ENCODE assay signal across 18 cellular contexts in the genomic region with DNA sequence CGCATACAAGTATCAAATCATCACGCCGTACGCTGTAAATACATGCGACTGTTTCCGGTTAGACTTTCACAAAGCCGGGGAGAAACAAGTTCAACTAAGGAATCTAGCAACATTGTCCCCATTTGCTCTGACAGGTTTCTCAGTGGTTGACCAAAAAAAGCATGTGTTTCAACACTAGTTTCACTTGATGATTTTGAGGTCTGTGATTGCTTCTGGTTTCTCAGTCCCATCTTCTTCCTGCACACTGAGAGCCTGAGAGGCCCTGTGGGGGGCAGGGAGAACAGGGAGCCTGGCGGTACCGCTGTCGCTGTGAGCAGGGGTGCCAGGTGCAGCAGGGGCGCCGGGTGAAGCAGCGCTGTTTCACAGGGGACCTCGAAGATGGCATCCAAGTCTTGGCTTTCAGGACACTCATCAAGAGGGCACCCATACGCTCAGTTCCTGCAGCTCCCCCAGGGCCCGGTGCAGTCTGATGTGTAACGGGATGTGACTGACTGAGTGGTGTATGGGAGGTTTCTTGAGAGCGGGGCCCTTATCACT.
DNase-seq lines count a peak whose midpoint lies in the region; ATAC-seq and TF ChIP-seq lines count a peak whose summit lies in the region.
"Had no signal": no experiment of that assay in that cellular context is flagged by ENCODE, and none has a peak within 500 bp of the region (broad histone marks: within the 10 kb centered on the region; RNA-seq: fewer than 3 reads in every experiment).

No MANE protein-coding gene starts in this region.

- intact Hi-C loops in breast epithelium (cut with DNase I; ENCODE audit: low total_unique reads) (no loop called here), MCF 10A (cut with micrococcal nuclease) (no loop called here)

- no peaks in the 10 kb centered on the region for H3K9me3 ChIP-seq in breast epithelium
- H3K9me3 ChIP-seq: HAP-1, spleen, thyroid gland had no signal

- H3K27ac ChIP-seq in breast epithelium (no peak overlapping the region), brain microvascular endothelial cell (no peak overlapping the region)
- H3K27ac ChIP-seq: thyroid gland, WERI-Rb-1 had no signal

- peak overlapping the region in 2 of 3 donors; percentile 25 to 47 for H3K4me3 ChIP-seq in breast epithelium
- no peak overlapping the region for H3K4me3 ChIP-seq in brain microvascular endothelial cell (ENCODE audit: low read depth, low read length)
- H3K4me3 ChIP-seq: HAP-1, spleen, thyroid gland had no signal

- DNase-seq in breast epithelium (ENCODE audit: low spot score in 2 of 2) (no peak), MCF 10A (ENCODE audit: unreplicated experiment) (no peak), NOMO-1 treated with DMSO at 0.1 percent for 48 hours (lab: John Stamatoyannopoulos, UW; ENCODE audit: unreplicated experiment) (peak; percentile 88), brain microvascular endothelial cell (no peak), NCI-H1694 treated with DMSO at 0.1 percent for 48 hours (lab: John Stamatoyannopoulos, UW) (no peak)
- peak; percentile 11 for DNase-seq in activated naive CD8-positive, alpha-beta T cell treated with anti-CD3 and anti-CD28 coated beads for 36 hours
- DNase-seq in stimulated activated naive CD8-positive, alpha-beta T cell treated with anti-CD3 and anti-CD28 coated beads, Interleukin-15, Interleukin-2, amounts not matched to agents 100 U/mL and 50 U/mL, for 24 hours = no peak
- DNase-seq: caudate nucleus, DMS 273 treated with DMSO at 0.1 percent for 48 hours, foreskin fibroblast, nucleus accumbens, spleen, thyroid gland, WERI-Rb-1 had no signal

- no peak for TF ChIP-seq POLR2A in breast epithelium (IDR thresholded peaks at IDR 0.05)

- no TSS peak for BruUV-seq in MCF 10A (replicated peaks; lab: Mats Ljungman, UMichigan)

- H3K4me3 Mint-ChIP-seq in MCF 10A (ENCODE audit: unreplicated experiment) = no peak overlapping the region
- no peak overlapping the region for H3K4me3 Mint-ChIP-seq in activated naive CD8-positive, alpha-beta T cell treated with anti-CD3 and anti-CD28 coated beads for 36 hours
- H3K4me3 Mint-ChIP-seq: memory B cell had no signal

- ATAC-seq in stimulated activated naive CD8-positive, alpha-beta T cell treated with anti-CD3 and anti-CD28 coated beads, Interleukin-15, Interleukin-2, amounts not matched to agents 100 U/mL and 50 U/mL, for 24 hours = peak; percentile 45
- ATAC-seq in HG02938 (IDR thresholded peaks at IDR 0.05; ENCODE audit: unreplicated experiment) = no peak
- ATAC-seq: SK-N-SH treated with all-trans-retinoic acid at 6 μM for 48 hours had no signal

- peaks cover 11% of the 10 kb centered on the region for H3K4me1 Mint-ChIP-seq in MCF 10A (ENCODE audit: insufficient read depth, unreplicated experiment)
- H3K4me1 Mint-ChIP-seq in activated naive CD8-positive, alpha-beta T cell treated with anti-CD3 and anti-CD28 coated beads for 36 hours = peaks cover 15% of the 10 kb centered on the region

- H3K9me3 Mint-ChIP-seq in MCF 10A (ENCODE audit: unreplicated experiment) = no peaks in the 10 kb centered on the region
- H3K9me3 Mint-ChIP-seq in activated naive CD8-positive, alpha-beta T cell treated with anti-CD3 and anti-CD28 coated beads for 36 hours = no peaks in the 10 kb centered on the region
- H3K9me3 Mint-ChIP-seq: memory B cell had no signal

- CTCF ChIA-PET in MCF 10A (lab: Yijun Ruan, JAX) = no interaction called here

- H3K27me3 ChIP-seq in breast epithelium (no peaks in the 10 kb centered on the region), brain microvascular endothelial cell (replicated peaks) (no peaks in the 10 kb centered on the region)
- H3K27me3 ChIP-seq: spleen, thyroid gland had no signal

- no peaks in the 10 kb centered on the region for H3K27me3 Mint-ChIP-seq in MCF 10A (ENCODE audit: insufficient read depth, unreplicated experiment)
- H3K27me3 Mint-ChIP-seq in activated naive CD8-positive, alpha-beta T cell treated with anti-CD3 and anti-CD28 coated beads for 36 hours = no peaks in the 10 kb centered on the region

- H3K36me3 Mint-ChIP-seq in MCF 10A (ENCODE audit: insufficient read depth, unreplicated experiment) = peaks cover 13% of the 10 kb centered on the region
- H3K36me3 Mint-ChIP-seq in activated naive CD8-positive, alpha-beta T cell treated with anti-CD3 and anti-CD28 coated beads for 36 hours = no peaks in the 10 kb centered on the region

- POLR2A ChIA-PET in MCF 10A (lab: Yijun Ruan, JAX) = no interaction called here

- H3K27ac Mint-ChIP-seq in MCF 10A (ENCODE audit: low read depth, unreplicated experiment) = no peak overlapping the region
- H3K27ac Mint-ChIP-seq in activated naive CD8-positive, alpha-beta T cell treated with anti-CD3 and anti-CD28 coated beads for 36 hours = no peak overlapping the region
- H3K27ac Mint-ChIP-seq: memory B cell had no signal

- in situ Hi-C loops in brain microvascular endothelial cell (cut with HindIII; ENCODE audit: low pct_ligation_motif_present, low sequenced_read_pairs) = no loop called here

- TF ChIP-seq CTCF in breast epithelium (IDR thresholded peaks at IDR 0.05) = no peak
- no peak for TF ChIP-seq CTCF in MCF 10A (IDR thresholded peaks at IDR 0.05; ENCODE audit: unreplicated experiment)
- no peak for TF ChIP-seq CTCF in brain microvascular endothelial cell (IDR thresholded peaks at IDR 0.05; ENCODE audit: low read depth, low read length, missing control alignments)

- H3K36me3 ChIP-seq in breast epithelium = no peaks in the 10 kb centered on the region
- H3K36me3 ChIP-seq in brain microvascular endothelial cell (replicated peaks) = no peaks in the 10 kb centered on the region
- H3K36me3 ChIP-seq: HAP-1, thyroid gland, WERI-Rb-1 had no signal

- H3K4me1 ChIP-seq in breast epithelium = peaks cover 0 to 7% of the 10 kb centered on the region in 2 donors
- H3K4me1 ChIP-seq: HAP-1, thyroid gland had no signal

Comparison
In these comparisons a context has a peak if more than half of its experiments do, and no peak if none do; other contexts are left out.
1. DNase-seq: peak in NOMO-1 treated with DMSO at 0.1 percent for 48 hours (single experiment) and activated naive CD8-positive, alpha-beta T cell treated with anti-CD3 and anti-CD28 coated beads for 36 hours (single experiment); none in breast epithelium (0 of 2), MCF 10A (single experiment), stimulated activated naive CD8-positive, alpha-beta T cell treated with anti-CD3 and anti-CD28 coated beads, Interleukin-15, Interleukin-2, amounts not matched to agents 100 U/mL and 50 U/mL, for 24 hours (single experiment), brain microvascular endothelial cell (single experiment) and NCI-H1694 treated with DMSO at 0.1 percent for 48 hours (single experiment).